In the genomic region with DNA sequence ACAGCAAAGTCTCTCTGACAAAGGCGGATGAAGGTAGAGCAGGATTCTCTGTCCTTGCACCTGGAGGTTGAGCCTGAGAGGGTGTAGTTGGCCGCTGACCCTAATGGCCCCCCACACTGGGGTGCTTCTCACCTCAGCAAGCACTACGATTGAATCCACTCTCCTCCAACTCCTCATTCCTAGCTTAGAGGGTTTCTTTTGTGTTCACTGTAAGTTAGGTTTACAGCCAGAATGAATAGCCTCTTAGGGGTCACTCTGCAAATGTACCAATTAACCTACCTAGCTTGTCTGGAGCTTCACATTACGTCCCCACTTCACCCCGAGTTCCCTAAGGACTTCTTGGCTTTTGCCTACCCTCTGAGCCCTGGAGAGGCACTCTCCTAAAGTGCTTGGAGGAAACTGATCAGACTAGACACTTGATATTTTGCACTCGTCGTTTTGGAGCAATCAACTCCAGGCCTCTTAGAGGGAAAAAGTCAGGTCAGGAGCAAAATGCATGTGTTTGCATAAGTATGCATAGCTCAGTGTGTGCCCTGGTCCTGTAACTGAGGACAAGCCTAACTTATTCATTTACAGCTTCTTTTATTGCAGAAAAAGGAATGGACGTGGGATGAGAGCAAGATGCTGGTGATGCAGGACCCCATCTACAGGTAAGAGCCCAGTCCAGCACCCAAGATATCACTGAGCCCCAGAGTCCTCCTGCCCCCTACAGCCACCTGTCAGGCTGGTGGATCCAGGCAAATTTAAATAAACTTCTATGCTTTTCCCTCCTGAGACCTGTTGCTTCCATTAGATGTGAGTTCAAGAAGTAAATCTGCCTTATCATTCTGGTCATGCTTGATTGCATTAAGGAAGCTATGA, we compare ENCODE assay signal across 2 cellular contexts.
TF ChIP-seq lines count a peak whose summit lies in the region.

No MANE protein-coding gene starts in this region.

TF ChIP-seq in HEK293, 187 proteins besides CTCF, POLR2A, EP300 and RAD21:
- TF ChIP-seq ZXDB (tag by site-specific recombination; IDR thresholded peaks at IDR 0.05) (no peak), ZNF747 (tag by site-specific recombination; IDR thresholded peaks at IDR 0.05) (no peak), ZNF335 (tag by site-specific recombination; conservative IDR thresholded peaks at IDR 0.05) (no peak), EGR2 (tag by site-specific recombination; IDR thresholded peaks at IDR 0.05; ENCODE audit: low read depth) (no peak), SCRT2 (tag by site-specific recombination; IDR thresholded peaks at IDR 0.05) (peak; percentile 80), ZNF274 (IDR thresholded peaks at IDR 0.05; ENCODE audit: low read length) (no peak), ZNF274 (tag by site-specific recombination; IDR thresholded peaks at IDR 0.05; ENCODE audit: borderline replicate concordance) (no peak), ZNF175 (tag by site-specific recombination; IDR thresholded peaks at IDR 0.05) (no peak), ZBTB8A (tag by site-specific recombination; IDR thresholded peaks at IDR 0.05) (no peak), REPIN1 (tag by site-specific recombination; IDR thresholded peaks at IDR 0.05; ENCODE audit: low read depth) (no peak), ZNF521 (tag by site-specific recombination; IDR thresholded peaks at IDR 0.05) (no peak), ZNF621 (tag by site-specific recombination; IDR thresholded peaks at IDR 0.05) (no peak), SCRT1 (tag by site-specific recombination; IDR thresholded peaks at IDR 0.05; ENCODE audit: borderline replicate concordance) (0 out of 2 replicates have a peak, but pooled peaks have one; percentile 22)
- TF ChIP-seq, protein P1, sequence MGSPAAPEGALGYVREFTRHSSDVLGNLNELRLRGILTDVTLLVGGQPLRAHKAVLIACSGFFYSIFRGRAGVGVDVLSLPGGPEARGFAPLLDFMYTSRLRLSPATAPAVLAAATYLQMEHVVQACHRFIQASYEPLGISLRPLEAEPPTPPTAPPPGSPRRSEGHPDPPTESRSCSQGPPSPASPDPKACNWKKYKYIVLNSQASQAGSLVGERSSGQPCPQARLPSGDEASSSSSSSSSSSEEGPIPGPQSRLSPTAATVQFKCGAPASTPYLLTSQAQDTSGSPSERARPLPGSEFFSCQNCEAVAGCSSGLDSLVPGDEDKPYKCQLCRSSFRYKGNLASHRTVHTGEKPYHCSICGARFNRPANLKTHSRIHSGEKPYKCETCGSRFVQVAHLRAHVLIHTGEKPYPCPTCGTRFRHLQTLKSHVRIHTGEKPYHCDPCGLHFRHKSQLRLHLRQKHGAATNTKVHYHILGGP (tag by site-specific recombination; IDR thresholded peaks at IDR 0.05), result no peak
- TF ChIP-seq, protein P2, sequence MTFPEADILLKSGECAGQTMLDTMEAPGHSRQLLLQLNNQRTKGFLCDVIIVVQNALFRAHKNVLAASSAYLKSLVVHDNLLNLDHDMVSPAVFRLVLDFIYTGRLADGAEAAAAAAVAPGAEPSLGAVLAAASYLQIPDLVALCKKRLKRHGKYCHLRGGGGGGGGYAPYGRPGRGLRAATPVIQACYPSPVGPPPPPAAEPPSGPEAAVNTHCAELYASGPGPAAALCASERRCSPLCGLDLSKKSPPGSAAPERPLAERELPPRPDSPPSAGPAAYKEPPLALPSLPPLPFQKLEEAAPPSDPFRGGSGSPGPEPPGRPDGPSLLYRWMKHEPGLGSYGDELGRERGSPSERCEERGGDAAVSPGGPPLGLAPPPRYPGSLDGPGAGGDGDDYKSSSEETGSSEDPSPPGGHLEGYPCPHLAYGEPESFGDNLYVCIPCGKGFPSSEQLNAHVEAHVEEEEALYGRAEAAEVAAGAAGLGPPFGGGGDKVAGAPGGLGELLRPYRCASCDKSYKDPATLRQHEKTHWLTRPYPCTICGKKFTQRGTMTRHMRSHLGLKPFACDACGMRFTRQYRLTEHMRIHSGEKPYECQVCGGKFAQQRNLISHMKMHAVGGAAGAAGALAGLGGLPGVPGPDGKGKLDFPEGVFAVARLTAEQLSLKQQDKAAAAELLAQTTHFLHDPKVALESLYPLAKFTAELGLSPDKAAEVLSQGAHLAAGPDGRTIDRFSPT (tag by site-specific recombination; IDR thresholded peaks at IDR 0.05), result no peak

TF ChIP-seq in K562, 482 proteins besides CTCF, POLR2A, EP300 and RAD21:
- TF ChIP-seq, protein P3, sequence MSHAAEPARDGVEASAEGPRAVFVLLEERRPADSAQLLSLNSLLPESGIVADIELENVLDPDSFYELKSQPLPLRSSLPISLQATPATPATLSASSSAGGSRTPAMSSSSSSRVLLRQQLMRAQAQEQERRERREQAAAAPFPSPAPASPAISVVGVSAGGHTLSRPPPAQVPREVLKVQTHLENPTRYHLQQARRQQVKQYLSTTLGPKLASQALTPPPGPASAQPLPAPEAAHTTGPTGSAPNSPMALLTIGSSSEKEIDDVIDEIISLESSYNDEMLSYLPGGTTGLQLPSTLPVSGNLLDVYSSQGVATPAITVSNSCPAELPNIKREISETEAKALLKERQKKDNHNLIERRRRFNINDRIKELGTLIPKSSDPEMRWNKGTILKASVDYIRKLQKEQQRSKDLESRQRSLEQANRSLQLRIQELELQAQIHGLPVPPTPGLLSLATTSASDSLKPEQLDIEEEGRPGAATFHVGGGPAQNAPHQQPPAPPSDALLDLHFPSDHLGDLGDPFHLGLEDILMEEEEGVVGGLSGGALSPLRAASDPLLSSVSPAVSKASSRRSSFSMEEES (CRISPR knock-in tag; IDR thresholded peaks at IDR 0.05), result no peak
- TF ChIP-seq ZNF778 (CRISPR knock-in tag; IDR thresholded peaks at IDR 0.05) (no peak), SMARCB1 (IDR thresholded peaks at IDR 0.05; ENCODE audit: insufficient read length, low read depth) (no peak), BMI1 (IDR thresholded peaks at IDR 0.05; ENCODE audit: low read length) (no peak), SP2 (IDR thresholded peaks at IDR 0.05; ENCODE audit: extremely low read depth, low read depth, low read length, poor library complexity, severe bottlenecking) (no peak), JUNB (CRISPR knock-in tag; conservative IDR thresholded peaks at IDR 0.05) (no peak), ZNF175 (CRISPR knock-in tag; IDR thresholded peaks at IDR 0.05; ENCODE audit: low read depth) (no peak), SLC30A9 (CRISPR knock-in tag; IDR thresholded peaks at IDR 0.05) (no peak)
